In the genomic region with DNA sequence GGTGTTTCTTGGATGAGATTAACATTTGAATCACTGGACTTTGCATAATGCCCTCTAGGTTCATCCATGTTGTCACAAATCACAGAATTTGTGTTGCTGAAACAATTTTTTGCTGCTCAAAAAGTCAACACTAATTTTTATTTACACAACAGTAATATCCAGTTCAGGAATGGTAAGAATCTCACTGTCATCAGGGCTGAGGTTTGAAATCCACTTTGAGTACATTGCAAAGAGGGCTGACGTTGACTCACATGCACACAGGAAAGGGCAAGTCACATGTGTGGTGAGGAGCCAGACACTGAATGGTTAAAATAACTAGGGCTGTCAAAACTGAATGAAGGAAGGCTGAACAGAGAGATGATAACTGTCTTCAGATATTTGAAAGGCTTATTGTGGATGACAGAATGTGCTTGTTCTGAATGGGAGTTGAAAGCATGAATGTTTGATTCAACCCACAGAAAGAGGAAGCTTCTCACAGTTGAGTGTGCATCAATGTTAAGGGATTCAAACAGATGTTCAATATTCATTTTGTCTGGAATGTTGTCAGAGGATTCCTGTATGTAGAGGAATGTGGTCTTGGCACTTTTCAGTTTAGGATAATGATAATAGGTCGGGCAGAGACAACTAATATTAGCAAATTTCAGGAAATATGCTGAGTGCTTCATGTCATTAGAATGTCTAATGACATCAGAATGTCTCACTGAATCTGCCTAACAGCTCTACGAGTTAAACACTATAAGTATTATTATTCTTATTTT, we compare ENCODE assay signal across 14 cellular contexts. TPM values are rescaled to one million over a fixed set of nuclear protein-coding genes. Genes with fewer than 3 reads are reported as not detected.
DNase-seq lines count a peak whose midpoint lies in the region; ATAC-seq and TF ChIP-seq lines count a peak whose summit lies in the region.
"Had no signal": no experiment of that assay in that cellular context is flagged by ENCODE, and none has a peak within 500 bp of the region (broad histone marks: within the 10 kb centered on the region; RNA-seq: fewer than 3 reads in every experiment).

No MANE protein-coding gene starts in this region.

- no peaks in the 10 kb centered on the region for H3F3A ChIP-seq in GM23338 (replicated peaks; ENCODE audit: low read depth)

- peak overlapping the region; percentile 64 for H3K4me3 Mint-ChIP-seq in HFFc6
- no peak overlapping the region for H3K4me3 Mint-ChIP-seq in GM23338
- H3K4me3 Mint-ChIP-seq: IgD-negative memory B cell had no signal

- DNase-seq in A172 (ENCODE audit: low spot score) (peak; percentile 63), HFFc6 (peak; percentile 76), SW480 (ENCODE audit: low spot score) (peak; percentile 2), hepatic stellate cell (ENCODE audit: low spot score) (peak; percentile 46), tibial nerve (ENCODE audit: low spot score in 2 of 2) (no peak), NOMO-1 treated with dmso at 0.1 percent for 144 hours (lab: John Stamatoyannopoulos, UW; ENCODE audit: unreplicated experiment) (no peak), GM23338 (ENCODE audit: low spot score) (no peak)
- DNase-seq: activated CD4-positive, CD25-positive, alpha-beta regulatory T cell; activated T-cell treated with anti-CD3 and anti-CD28 coated beads, Interleukin-2, amount 50 U/mL, for 48 hours; caudate nucleus; RPMI8226 had no signal

- ATAC-seq in HG03457 (IDR thresholded peaks at IDR 0.05; ENCODE audit: unreplicated experiment) (no peak), GM23338 (no peak)

- peaks cover 0 to 24% (median 0%) of the 10 kb centered on the region in 4 donors for H3K4me1 ChIP-seq in tibial nerve
- peaks cover 35% of the 10 kb centered on the region for H3K4me1 ChIP-seq in GM23338 (ENCODE audit: insufficient read depth)
- H3K4me1 ChIP-seq: prostate gland had no signal

- H3K9me3 Mint-ChIP-seq in HFFc6 (peaks cover 6% of the 10 kb centered on the region), GM23338 (no peaks in the 10 kb centered on the region)

- H3K27me3 Mint-ChIP-seq in HFFc6 (ENCODE audit: insufficient read depth) (no peaks in the 10 kb centered on the region), GM23338 (ENCODE audit: insufficient read depth, low read depth, poor library complexity) (peaks cover 30% of the 10 kb centered on the region)

- H3K27me3 ChIP-seq in tibial nerve (no peaks in the 10 kb centered on the region), GM23338 (ENCODE audit: insufficient read depth) (peaks cover 29% of the 10 kb centered on the region)

- peaks cover 16% of the 10 kb centered on the region for H3K36me3 Mint-ChIP-seq in HFFc6 (ENCODE audit: low read depth)
- H3K36me3 Mint-ChIP-seq in GM23338 (ENCODE audit: low read depth) = no peaks in the 10 kb centered on the region
- H3K36me3 Mint-ChIP-seq: IgD-negative memory B cell had no signal

- TF ChIP-seq EP300 in tibial nerve (IDR thresholded peaks at IDR 0.05) = no peak

- H4K20me1 ChIP-seq in GM23338 (replicated peaks; ENCODE audit: insufficient read depth) = no peaks in the 10 kb centered on the region

- TF ChIP-seq CTCF in HFFc6 (IDR thresholded peaks at IDR 0.05) (no peak), tibial nerve (IDR thresholded peaks at IDR 0.05) (no peak), GM23338 (conservative IDR thresholded peaks at IDR 0.05; ENCODE audit: low read depth in 2 of 2) (no peak)

- H3K9me3 ChIP-seq in tibial nerve = no peaks in the 10 kb centered on the region
- H3K9me3 ChIP-seq: prostate gland had no signal

- WGBS in tibial nerve, 2 donors = 18 to 22% methylated on average over 3 of the region's 3 CpGs

- no peak overlapping the region for H3K27ac ChIP-seq in tibial nerve
- H3K27ac ChIP-seq in GM23338 (ENCODE audit: low read depth) = no peak overlapping the region
- H3K27ac ChIP-seq: prostate gland had no signal

- H3K27ac Mint-ChIP-seq in HFFc6 (peak overlapping the region; percentile 87), GM23338 (no peak overlapping the region)
- H3K27ac Mint-ChIP-seq: IgD-negative memory B cell had no signal

- no peak overlapping the region for H3K4me3 ChIP-seq in tibial nerve
- no peak overlapping the region for H3K4me3 ChIP-seq in GM23338
- H3K4me3 ChIP-seq: prostate gland had no signal

- peaks cover 17% of the 10 kb centered on the region; the same call in 1 of the 2 replicates for H3K9me2 ChIP-seq in GM23338 (ENCODE audit: insufficient read depth)

- H2AFZ ChIP-seq in GM23338 = no peak overlapping the region

- H3K79me2 ChIP-seq in GM23338 (replicated peaks; ENCODE audit: insufficient read depth) = no peaks in the 10 kb centered on the region

- H3K36me3 ChIP-seq in tibial nerve (no peaks in the 10 kb centered on the region), GM23338 (ENCODE audit: insufficient read depth) (no peaks in the 10 kb centered on the region)
- H3K36me3 ChIP-seq: prostate gland had no signal

- no peak for TF ChIP-seq POLR2A in tibial nerve (IDR thresholded peaks at IDR 0.05)

- H3K4me2 ChIP-seq in GM23338 = no peak overlapping the region

- H3K4me1 Mint-ChIP-seq in HFFc6 (ENCODE audit: low read depth) = peaks cover 52% of the 10 kb centered on the region
- peaks cover 35% of the 10 kb centered on the region for H3K4me1 Mint-ChIP-seq in GM23338

TF ChIP-seq in GM23338, 12 proteins besides CTCF, POLR2A, EP300 and RAD21 (continues in another document):
- no peak for TF ChIP-seq EZH2 (IDR thresholded peaks at IDR 0.05; ENCODE audit: low read depth, unreplicated experiment)
- TF ChIP-seq ZNF114 (CRISPR knock-in tag; IDR thresholded peaks at IDR 0.05) = no peak
- no peak for TF ChIP-seq POLR2AphosphoS5 (IDR thresholded peaks at IDR 0.05; ENCODE audit: low read depth)
- TF ChIP-seq NANOG (IDR thresholded peaks at IDR 0.05; ENCODE audit: borderline replicate concordance) = no peak
- no peak for TF ChIP-seq ZNF331 (CRISPR knock-in tag; IDR thresholded peaks at IDR 0.05; ENCODE audit: low read depth)
- TF ChIP-seq EZH2phosphoT487 (IDR thresholded peaks at IDR 0.05; ENCODE audit: unreplicated experiment) = no peak
- TF ChIP-seq CREB1 (CRISPR knock-in tag; IDR thresholded peaks at IDR 0.05; ENCODE audit: low read depth) = no peak
- TF ChIP-seq, protein P1, sequence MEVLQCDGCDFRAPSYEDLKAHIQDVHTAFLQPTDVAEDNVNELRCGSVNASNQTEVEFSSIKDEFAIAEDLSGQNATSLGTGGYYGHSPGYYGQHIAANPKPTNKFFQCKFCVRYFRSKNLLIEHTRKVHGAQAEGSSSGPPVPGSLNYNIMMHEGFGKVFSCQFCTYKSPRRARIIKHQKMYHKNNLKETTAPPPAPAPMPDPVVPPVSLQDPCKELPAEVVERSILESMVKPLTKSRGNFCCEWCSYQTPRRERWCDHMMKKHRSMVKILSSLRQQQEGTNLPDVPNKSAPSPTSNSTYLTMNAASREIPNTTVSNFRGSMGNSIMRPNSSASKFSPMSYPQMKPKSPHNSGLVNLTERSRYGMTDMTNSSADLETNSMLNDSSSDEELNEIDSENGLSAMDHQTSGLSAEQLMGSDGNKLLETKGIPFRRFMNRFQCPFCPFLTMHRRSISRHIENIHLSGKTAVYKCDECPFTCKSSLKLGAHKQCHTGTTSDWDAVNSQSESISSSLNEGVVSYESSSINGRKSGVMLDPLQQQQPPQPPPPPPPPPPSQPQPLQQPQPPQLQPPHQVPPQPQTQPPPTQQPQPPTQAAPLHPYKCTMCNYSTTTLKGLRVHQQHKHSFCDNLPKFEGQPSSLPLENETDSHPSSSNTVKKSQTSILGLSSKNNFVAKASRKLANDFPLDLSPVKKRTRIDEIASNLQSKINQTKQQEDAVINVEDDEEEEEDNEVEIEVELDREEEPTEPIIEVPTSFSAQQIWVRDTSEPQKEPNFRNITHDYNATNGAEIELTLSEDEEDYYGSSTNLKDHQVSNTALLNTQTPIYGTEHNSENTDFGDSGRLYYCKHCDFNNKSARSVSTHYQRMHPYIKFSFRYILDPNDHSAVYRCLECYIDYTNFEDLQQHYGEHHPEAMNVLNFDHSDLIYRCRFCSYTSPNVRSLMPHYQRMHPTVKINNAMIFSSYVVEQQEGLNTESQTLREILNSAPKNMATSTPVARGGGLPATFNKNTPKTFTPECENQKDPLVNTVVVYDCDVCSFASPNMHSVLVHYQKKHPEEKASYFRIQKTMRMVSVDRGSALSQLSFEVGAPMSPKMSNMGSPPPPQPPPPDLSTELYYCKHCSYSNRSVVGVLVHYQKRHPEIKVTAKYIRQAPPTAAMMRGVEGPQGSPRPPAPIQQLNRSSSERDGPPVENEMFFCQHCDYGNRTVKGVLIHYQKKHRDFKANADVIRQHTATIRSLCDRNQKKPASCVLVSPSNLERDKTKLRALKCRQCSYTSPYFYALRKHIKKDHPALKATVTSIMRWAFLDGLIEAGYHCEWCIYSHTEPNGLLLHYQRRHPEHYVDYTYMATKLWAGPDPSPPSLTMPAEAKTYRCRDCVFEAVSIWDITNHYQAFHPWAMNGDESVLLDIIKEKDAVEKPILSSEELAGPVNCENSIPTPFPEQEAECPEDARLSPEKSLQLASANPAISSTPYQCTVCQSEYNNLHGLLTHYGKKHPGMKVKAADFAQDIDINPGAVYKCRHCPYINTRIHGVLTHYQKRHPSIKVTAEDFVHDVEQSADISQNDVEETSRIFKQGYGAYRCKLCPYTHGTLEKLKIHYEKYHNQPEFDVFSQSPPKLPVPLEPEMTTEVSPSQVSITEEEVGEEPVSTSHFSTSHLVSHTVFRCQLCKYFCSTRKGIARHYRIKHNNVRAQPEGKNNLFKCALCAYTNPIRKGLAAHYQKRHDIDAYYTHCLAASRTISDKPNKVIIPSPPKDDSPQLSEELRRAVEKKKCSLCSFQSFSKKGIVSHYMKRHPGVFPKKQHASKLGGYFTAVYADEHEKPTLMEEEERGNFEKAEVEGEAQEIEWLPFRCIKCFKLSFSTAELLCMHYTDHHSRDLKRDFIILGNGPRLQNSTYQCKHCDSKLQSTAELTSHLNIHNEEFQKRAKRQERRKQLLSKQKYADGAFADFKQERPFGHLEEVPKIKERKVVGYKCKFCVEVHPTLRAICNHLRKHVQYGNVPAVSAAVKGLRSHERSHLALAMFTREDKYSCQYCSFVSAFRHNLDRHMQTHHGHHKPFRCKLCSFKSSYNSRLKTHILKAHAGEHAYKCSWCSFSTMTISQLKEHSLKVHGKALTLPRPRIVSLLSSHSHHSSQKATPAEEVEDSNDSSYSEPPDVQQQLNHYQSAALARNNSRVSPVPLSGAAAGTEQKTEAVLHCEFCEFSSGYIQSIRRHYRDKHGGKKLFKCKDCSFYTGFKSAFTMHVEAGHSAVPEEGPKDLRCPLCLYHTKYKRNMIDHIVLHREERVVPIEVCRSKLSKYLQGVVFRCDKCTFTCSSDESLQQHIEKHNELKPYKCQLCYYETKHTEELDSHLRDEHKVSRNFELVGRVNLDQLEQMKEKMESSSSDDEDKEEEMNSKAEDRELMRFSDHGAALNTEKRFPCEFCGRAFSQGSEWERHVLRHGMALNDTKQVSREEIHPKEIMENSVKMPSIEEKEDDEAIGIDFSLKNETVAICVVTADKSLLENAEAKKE (CRISPR knock-in tag; IDR thresholded peaks at IDR 0.05) = no peak
- TF ChIP-seq JUNB (IDR thresholded peaks at IDR 0.05; ENCODE audit: unreplicated experiment) = no peak

RNA-seq across cellular contexts. Expression of gene ADGRG6, which starts 3.6 kb away (rescaled TPM):
- 25.0 and 31.0 TPM in 2 replicates for total RNA-seq in A172 (2014; rRNA removed; shearing (Covaris generic))
- total RNA-seq in HFFc6 (2021; fragmentation: NEBNext Ultra II Directional; extraction: Animal tissue kit (Norgen Biotek cat#: 25700)) = 10 to 100 TPM; 27.4 to 73.2 (median 29.7) TPM
- 10 to 100 TPM; 35.4 to 59.9 (median 39.1) TPM for total RNA-seq in tibial nerve
- 4.9 and 7.7 TPM in 2 replicates for total RNA-seq in GM23338 (2014; rRNA removed; shearing (Covaris generic))
- polyA plus RNA-seq in GM23338 (2016; fragmentation: Nextera tagmentation; extraction: Ambion mirVana) = 1.3 and 1.8 TPM in 2 replicates
- polyA plus RNA-seq: IgD-negative memory B cell had no signal

Comparison
In these comparisons a context has a peak if more than half of its experiments do, and no peak if none do; other contexts are left out.
1. DNase-seq: peak in A172 (single experiment), HFFc6 (single experiment), SW480 (single experiment) and hepatic stellate cell (single experiment); none in tibial nerve (0 of 2), NOMO-1 treated with dmso at 0.1 percent for 144 hours (single experiment) and GM23338 (single experiment).